ENCODE assay signal across 8 cellular contexts in the genomic region with DNA sequence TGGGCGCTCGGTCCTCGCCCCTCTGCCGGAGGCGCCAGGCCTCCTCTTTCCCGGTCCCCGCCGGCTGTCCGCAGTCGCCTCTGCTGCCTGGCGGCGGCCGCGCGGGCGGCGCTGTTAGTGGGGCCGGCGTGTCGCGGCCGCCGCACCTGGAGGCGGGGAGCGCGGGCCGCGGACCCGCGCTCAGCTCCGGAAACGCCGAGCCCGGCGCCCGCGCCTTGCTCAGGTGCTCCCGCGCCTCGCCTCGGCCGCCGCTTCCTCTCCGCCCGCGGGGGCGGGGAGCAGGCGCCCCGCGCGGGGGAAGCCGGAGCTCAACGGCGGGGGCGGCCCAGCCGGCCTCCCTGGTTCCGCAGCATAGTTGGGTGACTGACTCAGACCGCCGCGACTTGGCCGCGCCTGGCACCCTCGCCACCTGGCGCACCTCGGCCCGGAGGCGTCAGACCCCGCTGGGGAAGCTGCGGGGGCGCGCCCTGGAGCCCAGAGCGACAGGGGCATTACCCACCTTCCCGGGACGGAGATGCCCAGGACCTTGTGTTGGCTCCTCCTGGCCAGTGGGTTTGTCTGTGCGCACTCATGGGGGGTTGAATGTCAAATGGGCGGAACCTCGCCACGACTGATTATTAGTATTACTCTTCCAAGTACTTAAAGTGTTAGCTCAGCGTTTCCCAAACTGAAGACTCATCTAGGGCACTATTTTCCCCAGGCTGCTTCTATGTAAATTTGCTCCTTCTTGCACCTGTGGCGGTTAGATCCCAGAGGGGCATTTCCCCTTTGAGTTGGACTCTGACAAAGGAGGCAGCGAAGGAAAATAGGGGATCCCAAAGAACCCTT. TPM values are rescaled to one million over a fixed set of nuclear protein-coding genes. Genes with fewer than 3 reads are reported as not detected.
DNase-seq lines count a peak whose midpoint lies in the region; ATAC-seq and TF ChIP-seq lines count a peak whose summit lies in the region.

A gene with protein sequence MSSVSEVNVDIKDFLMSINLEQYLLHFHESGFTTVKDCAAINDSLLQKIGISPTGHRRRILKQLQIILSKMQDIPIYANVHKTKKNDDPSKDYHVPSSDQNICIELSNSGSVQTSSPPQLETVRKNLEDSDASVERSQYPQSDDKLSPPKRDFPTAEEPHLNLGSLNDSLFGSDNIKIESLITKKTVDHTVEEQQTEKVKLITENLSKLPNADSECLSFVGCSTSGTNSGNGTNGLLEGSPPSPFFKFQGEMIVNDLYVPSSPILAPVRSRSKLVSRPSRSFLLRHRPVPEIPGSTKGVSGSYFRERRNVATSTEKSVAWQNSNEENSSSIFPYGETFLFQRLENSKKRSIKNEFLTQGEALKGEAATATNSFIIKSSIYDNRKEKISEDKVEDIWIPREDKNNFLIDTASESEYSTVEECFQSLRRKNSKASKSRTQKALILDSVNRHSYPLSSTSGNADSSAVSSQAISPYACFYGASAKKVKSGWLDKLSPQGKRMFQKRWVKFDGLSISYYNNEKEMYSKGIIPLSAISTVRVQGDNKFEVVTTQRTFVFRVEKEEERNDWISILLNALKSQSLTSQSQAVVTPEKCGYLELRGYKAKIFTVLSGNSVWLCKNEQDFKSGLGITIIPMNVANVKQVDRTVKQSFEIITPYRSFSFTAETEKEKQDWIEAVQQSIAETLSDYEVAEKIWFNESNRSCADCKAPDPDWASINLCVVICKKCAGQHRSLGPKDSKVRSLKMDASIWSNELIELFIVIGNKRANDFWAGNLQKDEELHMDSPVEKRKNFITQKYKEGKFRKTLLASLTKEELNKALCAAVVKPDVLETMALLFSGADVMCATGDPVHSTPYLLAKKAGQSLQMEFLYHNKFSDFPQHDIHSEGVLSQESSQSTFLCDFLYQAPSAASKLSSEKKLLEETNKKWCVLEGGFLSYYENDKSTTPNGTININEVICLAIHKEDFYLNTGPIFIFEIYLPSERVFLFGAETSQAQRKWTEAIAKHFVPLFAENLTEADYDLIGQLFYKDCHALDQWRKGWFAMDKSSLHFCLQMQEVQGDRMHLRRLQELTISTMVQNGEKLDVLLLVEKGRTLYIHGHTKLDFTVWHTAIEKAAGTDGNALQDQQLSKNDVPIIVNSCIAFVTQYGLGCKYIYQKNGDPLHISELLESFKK (N-terminal part only) (minus strand): TSS at position 258 of the 828 bp plus-strand sequence. CDS start 15,028 bp downstream, outside the sequence.

- H3K27ac Mint-ChIP-seq in osteocyte (ENCODE audit: unreplicated experiment), result peak within 1 kb of the TSS; percentile 54

- no peaks in the 10 kb centered on the region for H3F3A ChIP-seq in PC-3 (ENCODE audit: low read length, unreplicated experiment)

- H3K9ac ChIP-seq in PC-3 (ENCODE audit: low read length), result peak within 1 kb of the TSS; percentile 78

- TF ChIP-seq CTCF in PC-3 (conservative IDR thresholded peaks at IDR 0.05; ENCODE audit: low read depth, low read length) (no peak), osteocyte (IDR thresholded peaks at IDR 0.05) (peak; percentile 32), thoracic aorta (IDR thresholded peaks at IDR 0.05) (no peak)

- TF ChIP-seq POLR2A in GM18951 (IDR thresholded peaks at IDR 0.05; ENCODE audit: extremely low read depth, insufficient read depth, insufficient read length), result peak; percentile 53

- H3K27me3 ChIP-seq in PC-3 (ENCODE audit: low read length) (no peaks in the 10 kb centered on the region), thoracic aorta (replicated peaks; ENCODE audit: insufficient read depth) (no peaks in the 10 kb centered on the region)

- ATAC-seq in HG03196 (IDR thresholded peaks at IDR 0.05; ENCODE audit: unreplicated experiment) (peak; percentile 70), PC-3 (peak; percentile 77), thoracic aorta (ENCODE audit: insufficient number of reproducible peaks, low FRiP score, low read depth) (no peak)

- H4K20me1 ChIP-seq in PC-3 (ENCODE audit: low read length), result 0 out of 2 replicates have a peak, but pooled peaks cover 6% of the 10 kb centered on the region

- in situ Hi-C loops in GM18951 (cut with MboI; ENCODE audit: low sequenced_read_pairs, unreplicated experiment), result no loop called here

- intact Hi-C loops in PC-3 (cut with micrococcal nuclease), result loop anchor here (5.0 kb wide), 1 partner anchor 158 kb away; no protein-coding TSS in a partner anchor

- DNase-seq in AG20443 (ENCODE audit: low spot score), result peak; percentile 16
- peak; percentile 87 for DNase-seq in PC-3
- DNase-seq in activated T-helper 9 cell treated with anti-CD3 and anti-CD28 coated beads, Interleukin-2, amount 50 U/mL, for 16 hours (ENCODE audit: low read depth), result peak; percentile 73
- DNase-seq in germinal center (ENCODE audit: low spot score), result peak; percentile 83
- DNase-seq in osteocyte (ENCODE audit: extremely low spot score, unreplicated experiment), result no peak
- no peak for DNase-seq in thoracic aorta (ENCODE audit: low spot score)

- H3K79me2 ChIP-seq in PC-3 (ENCODE audit: low read length), result peaks cover 37% of the 10 kb centered on the region

- peak within 1 kb of the TSS; percentile 80 for H3K4me3 ChIP-seq in PC-3 (ENCODE audit: low read length)
- H3K4me3 ChIP-seq in thoracic aorta, result peak within 1 kb of the TSS; percentile 69

- peaks cover 15% of the 10 kb centered on the region for H3K4me1 Mint-ChIP-seq in osteocyte (ENCODE audit: unreplicated experiment)

- H3K9me3 Mint-ChIP-seq in osteocyte (ENCODE audit: unreplicated experiment), result no peaks in the 10 kb centered on the region

- H2AFZ ChIP-seq in PC-3 (ENCODE audit: low read length), result peak within 1 kb of the TSS; percentile 93

- H3K9me3 ChIP-seq in PC-3 (ENCODE audit: low read length) (no peaks in the 10 kb centered on the region), thoracic aorta (no peaks in the 10 kb centered on the region)

- peak within 1 kb of the TSS; percentile 77 for H3K4me3 Mint-ChIP-seq in osteocyte (ENCODE audit: unreplicated experiment)

- peaks cover 22% of the 10 kb centered on the region for H3K4me1 ChIP-seq in PC-3 (ENCODE audit: insufficient read depth, low read length)
- H3K4me1 ChIP-seq in thoracic aorta (ENCODE audit: control insufficient read depth in 1 of 2, low read depth in 2 of 2), result no peaks in the 10 kb centered on the region

- H3K4me2 ChIP-seq in PC-3 (ENCODE audit: low read length), result peak within 1 kb of the TSS; percentile 94

- no peaks in the 10 kb centered on the region for H3K36me3 Mint-ChIP-seq in osteocyte (ENCODE audit: unreplicated experiment)

- POLR2A ChIA-PET in PC-3 (lab: Charles Lee; ENCODE audit: unreplicated experiment), result interaction anchor here (0.6 to 0.7 kb wide), 4 partner anchors 14 to 244 kb away, joined by 3 to 13 read pairs (median 4); no protein-coding TSS in a partner anchor

- H3K9me2 ChIP-seq in PC-3 (replicated peaks; ENCODE audit: low read length), result no peaks in the 10 kb centered on the region

- no peaks in the 10 kb centered on the region for H3K36me3 ChIP-seq in PC-3 (ENCODE audit: low read depth, low read length)
- H3K36me3 ChIP-seq in thoracic aorta, result no peaks in the 10 kb centered on the region

- CTCF ChIA-PET in PC-3 (lab: Charles Lee), result interaction anchor here (0.6 kb wide), 1 partner anchor 1145 kb away, joined by 3 read pairs; no protein-coding TSS in a partner anchor

- BruUV-seq in PC-3 (replicated peaks; lab: Mats Ljungman, UMichigan), result no TSS peak

- H3K27me3 Mint-ChIP-seq in osteocyte (ENCODE audit: unreplicated experiment), result peaks cover 7% of the 10 kb centered on the region

- H3K27ac ChIP-seq in PC-3 (ENCODE audit: low read length), result peak within 1 kb of the TSS; percentile 67
- no peak within 1 kb of the TSS for H3K27ac ChIP-seq in thoracic aorta

RNA-seq across cellular contexts. Expression of the gene that starts here (rescaled TPM):
- total RNA-seq in PC-3 (2014; rRNA removed), result 12.5 and 13.2 TPM in 2 replicates
- total RNA-seq in osteocyte, result 1.0 and 2.4 TPM in 2 replicates
- total RNA-seq in thoracic aorta, result 10 to 100 TPM in 1 of 2 donors, 1 to 10 TPM in 1; 8.3 to 25.3 TPM

Comparison
In these comparisons a context has a peak if more than half of its experiments do, and no peak if none do; other contexts are left out.
1. DNase-seq: peak in AG20443 (single experiment), PC-3 (single experiment), activated T-helper 9 cell treated with anti-CD3 and anti-CD28 coated beads, Interleukin-2, amount 50 U/mL, for 16 hours (single experiment) and germinal center (single experiment); none in osteocyte (single experiment) and thoracic aorta (single experiment).